ENCODE assay signal across 8 cellular contexts in genomic region chr1:58249729-58250586, GRCh38.
DNase-seq lines count a peak whose midpoint lies in the region; ATAC-seq and TF ChIP-seq lines count a peak whose summit lies in the region.

No MANE protein-coding gene starts in this region.

- H2AFZ ChIP-seq in hepatocyte = peak overlapping the region; percentile 19

- 1% methylated on average over 81 of the region's 82 CpGs for WGBS in hepatocyte (ENCODE audit: low lambda C conversion rate, missing lambda C conversion rate)

- H3K9me2 ChIP-seq in hepatocyte (replicated peaks; ENCODE audit: insufficient read depth) = no peaks in the 10 kb centered on the region

- no peaks in the 10 kb centered on the region for H3K9me3 ChIP-seq in hepatocyte (ENCODE audit: low read depth)

- DNase-seq in Jurkat, Clone E6-1 (ENCODE audit: low read depth, low spot score) = peak; percentile 62
- DNase-seq in hepatocyte (ENCODE audit: low spot score) (peak; percentile 39), putamen (ENCODE audit: low spot score) (peak; percentile 52), NCI-H2081 (lab: John Stamatoyannopoulos, UW) (no peak), HUDEP-2 (lab: John Stamatoyannopoulos, UW; ENCODE audit: unreplicated experiment in 76 of 76) (no peak)

- H3K79me2 ChIP-seq in hepatocyte = no peaks in the 10 kb centered on the region

- ATAC-seq in GM19463 (IDR thresholded peaks at IDR 0.05; ENCODE audit: unreplicated experiment) = no peak

- H3K4me2 ChIP-seq in hepatocyte = peak overlapping the region; percentile 95

- no peaks in the 10 kb centered on the region for H4K20me1 ChIP-seq in hepatocyte (ENCODE audit: insufficient read depth, poor library complexity, severe bottlenecking)

- H3K36me3 ChIP-seq in hepatocyte (replicated peaks; ENCODE audit: insufficient read depth, low read depth) = no peaks in the 10 kb centered on the region

- H3K4me1 ChIP-seq in hepatocyte (ENCODE audit: insufficient read depth) = peaks cover 7% of the 10 kb centered on the region

- H3K27ac ChIP-seq in angular gyrus (ENCODE audit: low read depth, low read length) (peak overlapping the region; percentile 15), hepatocyte (no peak overlapping the region)

- H3K4me3 ChIP-seq in GM12875 (ENCODE audit: low read depth, low read length) = peak overlapping the region; percentile 4
- peak overlapping the region; percentile 41 for H3K4me3 ChIP-seq in Jurkat, Clone E6-1 (ENCODE audit: low read length)
- H3K4me3 ChIP-seq in hepatocyte = peak overlapping the region; percentile 42

- TF ChIP-seq CTCF in GM12875 (IDR thresholded peaks at IDR 0.05; ENCODE audit: borderline replicate concordance, insufficient read depth, low read depth, low read length) (no peak), hepatocyte (IDR thresholded peaks at IDR 0.05; ENCODE audit: poor library complexity) (peak; percentile 2)

- peaks cover 74% of the 10 kb centered on the region for H3K27me3 ChIP-seq in hepatocyte

Comparison
In these comparisons a context has a peak if more than half of its experiments do, and no peak if none do; other contexts are left out.
1. DNase-seq: peak in Jurkat, Clone E6-1 (single experiment), hepatocyte (single experiment) and putamen (single experiment); none in NCI-H2081 (0 of 2) and HUDEP-2 (0 of 76).
2. Peak in every context shown above with its lines, with median percentiles within 50 percentile points of each other: H3K4me3 ChIP-seq.